19 cellular contexts compared by ENCODE assay signal in genomic region chr4:168057412-168057811, GRCh38. TPM values are rescaled to one million over a fixed set of nuclear protein-coding genes. Genes with fewer than 3 reads are reported as not detected.
DNase-seq lines count a peak whose midpoint lies in the region; ATAC-seq and TF ChIP-seq lines count a peak whose summit lies in the region.
"Had no signal": no experiment of that assay in that cellular context is flagged by ENCODE, and none has a peak within 500 bp of the region (broad histone marks: within the 10 kb centered on the region; RNA-seq: fewer than 3 reads in every experiment).

No MANE protein-coding gene starts in this region.

- H3K4me3 ChIP-seq in left lung (no peak overlapping the region), gastrocnemius medialis (no peak overlapping the region)
- H3K4me3 ChIP-seq: cardiac muscle cell, lung, testis had no signal

- intact Hi-C loops in left lung (cut with DNase I), result no loop called here
- intact Hi-C loops in gastrocnemius medialis (cut with DNase I; ENCODE audit: low total_unique reads), result no loop called here

- H3K27me3 ChIP-seq in left lung (no peaks in the 10 kb centered on the region), gastrocnemius medialis (no peaks in the 10 kb centered on the region)
- H3K27me3 ChIP-seq: cardiac muscle cell, testis had no signal

- TF ChIP-seq CTCF in left lung (IDR thresholded peaks at IDR 0.05) (no peak), gastrocnemius medialis (IDR thresholded peaks at IDR 0.05 in 4 of 5, conservative IDR thresholded peaks at IDR 0.05 in 1 of 5) (no peak)

- H3K36me3 ChIP-seq in left lung (no peaks in the 10 kb centered on the region), gastrocnemius medialis (no peaks in the 10 kb centered on the region)
- H3K36me3 ChIP-seq: cardiac muscle cell had no signal

- in situ Hi-C loops in gastrocnemius medialis (cut with MboI; ENCODE audit: low sequenced_read_pairs in 4 of 4), result loop anchor here in 1 of 4 donors (25.0 kb wide), 1 partner anchor 1020 kb away; no protein-coding TSS in a partner anchor

- DNase-seq in 8988T (no peak), left lung (no peak), gastrocnemius medialis (no peak)
- no peak for DNase-seq in activated naive CD4-positive, alpha-beta T cell treated with anti-CD3 and anti-CD28 coated beads, Interleukin-2, amount 50 U/mL, for 16 hours
- DNase-seq: activated CD4-positive, CD25-positive, alpha-beta regulatory T cell treated with anti-CD3 and anti-CD28 coated beads, Interleukin-2, amount 50 U/mL, for 72 hours; activated CD8-positive, alpha-beta memory T cell treated with anti-CD3 and anti-CD28 coated beads, Interleukin-2, amount 50 U/mL, for 48 hours; activated naive CD8-positive, alpha-beta T cell treated with anti-CD3 and anti-CD28 coated beads for 36 hours; Caco-2; GF-D8; NCI-H2029 treated with DMSO at 0.1 percent for 48 hours; RPMI8226; testis had no signal

- H3K9me3 ChIP-seq in left lung, result no peaks in the 10 kb centered on the region
- no peaks in the 10 kb centered on the region for H3K9me3 ChIP-seq in gastrocnemius medialis
- H3K9me3 ChIP-seq: Caco-2, testis had no signal

- no peaks in the 10 kb centered on the region for H3K4me1 ChIP-seq in left lung
- no peaks in the 10 kb centered on the region for H3K4me1 ChIP-seq in gastrocnemius medialis
- H3K4me1 ChIP-seq: Caco-2, testis had no signal

- no peak for TF ChIP-seq POLR2A in gastrocnemius medialis (IDR thresholded peaks at IDR 0.05)

- H3K27ac ChIP-seq in left lung (no peak overlapping the region), gastrocnemius medialis (no peak overlapping the region)
- H3K27ac ChIP-seq: cardiac muscle cell, testis had no signal

- peak; percentile 98 for ATAC-seq in GM18520 (IDR thresholded peaks at IDR 0.05; ENCODE audit: unreplicated experiment)
- peak; percentile 94 for ATAC-seq in GM21360 (IDR thresholded peaks at IDR 0.05; ENCODE audit: unreplicated experiment)
- ATAC-seq in HG02884 (IDR thresholded peaks at IDR 0.05; ENCODE audit: unreplicated experiment), result peak; percentile 85
- ATAC-seq in HG03439 (IDR thresholded peaks at IDR 0.05; ENCODE audit: unreplicated experiment), result peak; percentile 94
- no peak for ATAC-seq in left lung
- no peak for ATAC-seq in gastrocnemius medialis

RNA-seq across cellular contexts. Expression of gene ANXA10, which starts 34.9 kb away (rescaled TPM):
- total RNA-seq in left lung (under 1 TPM; 0.47 to 0.63 TPM), gastrocnemius medialis (not detected)
- total RNA-seq: activated naive CD8-positive, alpha-beta T cell treated with anti-CD3 and anti-CD28 coated beads for 36 hours; Caco-2; cardiac muscle cell; lung; T-helper 1 cell treated with Interleukin-12 subunit alpha and Interleukin-12 subunit beta and Interleukin-4 antibody, amounts not matched to agents 30 ng/mL and 1 ng/mL, for 36 hours had no signal

Comparison
In these comparisons a context has a peak if more than half of its experiments do, and no peak if none do; other contexts are left out.
1. ATAC-seq: peak in GM18520 (single experiment), GM21360 (single experiment), HG02884 (single experiment) and HG03439 (single experiment); none in left lung (single experiment) and gastrocnemius medialis (0 of 2).